1 cellular context compared by ENCODE assay signal in genomic region chr2:236167297-236168109, GRCh38.
TF ChIP-seq lines count a peak whose summit lies in the region.

No MANE protein-coding gene starts in this region.

TF ChIP-seq in HEK293, 187 proteins besides CTCF, POLR2A, EP300 and RAD21 (continued from another document):
- TF ChIP-seq PRDM10 (tag by site-specific recombination; IDR thresholded peaks at IDR 0.05): no peak
- TF ChIP-seq, protein P1, sequence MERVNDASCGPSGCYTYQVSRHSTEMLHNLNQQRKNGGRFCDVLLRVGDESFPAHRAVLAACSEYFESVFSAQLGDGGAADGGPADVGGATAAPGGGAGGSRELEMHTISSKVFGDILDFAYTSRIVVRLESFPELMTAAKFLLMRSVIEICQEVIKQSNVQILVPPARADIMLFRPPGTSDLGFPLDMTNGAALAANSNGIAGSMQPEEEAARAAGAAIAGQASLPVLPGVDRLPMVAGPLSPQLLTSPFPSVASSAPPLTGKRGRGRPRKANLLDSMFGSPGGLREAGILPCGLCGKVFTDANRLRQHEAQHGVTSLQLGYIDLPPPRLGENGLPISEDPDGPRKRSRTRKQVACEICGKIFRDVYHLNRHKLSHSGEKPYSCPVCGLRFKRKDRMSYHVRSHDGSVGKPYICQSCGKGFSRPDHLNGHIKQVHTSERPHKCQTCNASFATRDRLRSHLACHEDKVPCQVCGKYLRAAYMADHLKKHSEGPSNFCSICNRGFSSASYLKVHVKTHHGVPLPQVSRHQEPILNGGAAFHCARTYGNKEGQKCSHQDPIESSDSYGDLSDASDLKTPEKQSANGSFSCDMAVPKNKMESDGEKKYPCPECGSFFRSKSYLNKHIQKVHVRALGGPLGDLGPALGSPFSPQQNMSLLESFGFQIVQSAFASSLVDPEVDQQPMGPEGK (tag by site-specific recombination; IDR thresholded peaks at IDR 0.05): no peak; the same call in none of the 2 replicates
- no peak for TF ChIP-seq ZNF221 (tag by site-specific recombination; IDR thresholded peaks at IDR 0.05; ENCODE audit: borderline replicate concordance)
- TF ChIP-seq ZNF660 (tag by site-specific recombination; IDR thresholded peaks at IDR 0.05): 0 out of 2 replicates have a peak, but pooled peaks have one; percentile 8
- no peak for TF ChIP-seq ZNF48 (tag by site-specific recombination; IDR thresholded peaks at IDR 0.05)
- no peak for TF ChIP-seq ZNF692 (tag by site-specific recombination; IDR thresholded peaks at IDR 0.05)
- peak; percentile 19; the same call in 1 of the 2 replicates for TF ChIP-seq ZNF335 (tag by site-specific recombination; conservative IDR thresholded peaks at IDR 0.05)
- TF ChIP-seq BCL11B (tag by site-specific recombination; IDR thresholded peaks at IDR 0.05; ENCODE audit: low read depth): no peak
- no peak for TF ChIP-seq SP7 (tag by site-specific recombination; IDR thresholded peaks at IDR 0.05)
- TF ChIP-seq ZBTB8A (tag by site-specific recombination; IDR thresholded peaks at IDR 0.05): peak; percentile 50; the same call in 1 of the 2 replicates
- TF ChIP-seq, protein P2, sequence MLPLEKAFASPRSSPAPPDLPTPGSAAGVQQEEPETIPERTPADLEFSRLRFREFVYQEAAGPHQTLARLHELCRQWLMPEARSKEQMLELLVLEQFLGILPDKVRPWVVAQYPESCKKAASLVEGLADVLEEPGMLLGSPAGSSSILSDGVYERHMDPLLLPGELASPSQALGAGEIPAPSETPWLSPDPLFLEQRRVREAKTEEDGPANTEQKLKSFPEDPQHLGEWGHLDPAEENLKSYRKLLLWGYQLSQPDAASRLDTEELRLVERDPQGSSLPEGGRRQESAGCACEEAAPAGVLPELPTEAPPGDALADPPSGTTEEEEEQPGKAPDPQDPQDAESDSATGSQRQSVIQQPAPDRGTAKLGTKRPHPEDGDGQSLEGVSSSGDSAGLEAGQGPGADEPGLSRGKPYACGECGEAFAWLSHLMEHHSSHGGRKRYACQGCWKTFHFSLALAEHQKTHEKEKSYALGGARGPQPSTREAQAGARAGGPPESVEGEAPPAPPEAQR (tag by site-specific recombination; IDR thresholded peaks at IDR 0.05): no peak
- no peak for TF ChIP-seq ZNF645 (tag by site-specific recombination; IDR thresholded peaks at IDR 0.05)
- TF ChIP-seq ZBTB26 (tag by site-specific recombination; optimal IDR thresholded peaks at IDR 0.05): peak; percentile 78
- TF ChIP-seq ZNF23 (tag by site-specific recombination; IDR thresholded peaks at IDR 0.05; ENCODE audit: borderline replicate concordance): no peak
- no peak for TF ChIP-seq MZF1 (tag by site-specific recombination; IDR thresholded peaks at IDR 0.05; ENCODE audit: borderline replicate concordance)
- TF ChIP-seq, protein P3, sequence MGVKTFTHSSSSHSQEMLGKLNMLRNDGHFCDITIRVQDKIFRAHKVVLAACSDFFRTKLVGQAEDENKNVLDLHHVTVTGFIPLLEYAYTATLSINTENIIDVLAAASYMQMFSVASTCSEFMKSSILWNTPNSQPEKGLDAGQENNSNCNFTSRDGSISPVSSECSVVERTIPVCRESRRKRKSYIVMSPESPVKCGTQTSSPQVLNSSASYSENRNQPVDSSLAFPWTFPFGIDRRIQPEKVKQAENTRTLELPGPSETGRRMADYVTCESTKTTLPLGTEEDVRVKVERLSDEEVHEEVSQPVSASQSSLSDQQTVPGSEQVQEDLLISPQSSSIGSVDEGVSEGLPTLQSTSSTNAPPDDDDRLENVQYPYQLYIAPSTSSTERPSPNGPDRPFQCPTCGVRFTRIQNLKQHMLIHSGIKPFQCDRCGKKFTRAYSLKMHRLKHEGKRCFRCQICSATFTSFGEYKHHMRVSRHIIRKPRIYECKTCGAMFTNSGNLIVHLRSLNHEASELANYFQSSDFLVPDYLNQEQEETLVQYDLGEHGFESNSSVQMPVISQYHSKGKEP (tag by site-specific recombination; IDR thresholded peaks at IDR 0.05): no peak
- TF ChIP-seq ZNF148 (tag by site-specific recombination; IDR thresholded peaks at IDR 0.05; ENCODE audit: borderline replicate concordance): no peak
- no peak for TF ChIP-seq ZNF223 (tag by site-specific recombination; IDR thresholded peaks at IDR 0.05)
- TF ChIP-seq ZNF639 (tag by site-specific recombination; IDR thresholded peaks at IDR 0.05): no peak
- TF ChIP-seq EGR2 (tag by site-specific recombination; IDR thresholded peaks at IDR 0.05; ENCODE audit: low read depth): peak; percentile 35; the same call in 1 of the 2 replicates
- TF ChIP-seq ZNF121 (tag by site-specific recombination; IDR thresholded peaks at IDR 0.05): no peak
- 0 out of 2 replicates have a peak, but pooled peaks have one; percentile 52 for TF ChIP-seq ZNF600 (tag by site-specific recombination; IDR thresholded peaks at IDR 0.05)
- TF ChIP-seq, protein P4, sequence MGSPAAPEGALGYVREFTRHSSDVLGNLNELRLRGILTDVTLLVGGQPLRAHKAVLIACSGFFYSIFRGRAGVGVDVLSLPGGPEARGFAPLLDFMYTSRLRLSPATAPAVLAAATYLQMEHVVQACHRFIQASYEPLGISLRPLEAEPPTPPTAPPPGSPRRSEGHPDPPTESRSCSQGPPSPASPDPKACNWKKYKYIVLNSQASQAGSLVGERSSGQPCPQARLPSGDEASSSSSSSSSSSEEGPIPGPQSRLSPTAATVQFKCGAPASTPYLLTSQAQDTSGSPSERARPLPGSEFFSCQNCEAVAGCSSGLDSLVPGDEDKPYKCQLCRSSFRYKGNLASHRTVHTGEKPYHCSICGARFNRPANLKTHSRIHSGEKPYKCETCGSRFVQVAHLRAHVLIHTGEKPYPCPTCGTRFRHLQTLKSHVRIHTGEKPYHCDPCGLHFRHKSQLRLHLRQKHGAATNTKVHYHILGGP (tag by site-specific recombination; IDR thresholded peaks at IDR 0.05): no peak
- peak; percentile 7; the same call in 1 of the 2 replicates for TF ChIP-seq ZBTB10 (tag by site-specific recombination; IDR thresholded peaks at IDR 0.05)
